Comparison of ENCODE assay signal across 16 cellular contexts in genomic region chrX:136783159-136783558, GRCh38. TPM values are rescaled to one million over a fixed set of nuclear protein-coding genes. Genes with fewer than 3 reads are reported as not detected.
DNase-seq lines count a peak whose midpoint lies in the region; ATAC-seq and TF ChIP-seq lines count a peak whose summit lies in the region.
"Had no signal": no experiment of that assay in that cellular context is flagged by ENCODE, and none has a peak within 500 bp of the region (broad histone marks: within the 10 kb centered on the region; RNA-seq: fewer than 3 reads in every experiment).

No MANE protein-coding gene starts in this region.

- no peak overlapping the region for H3K9ac ChIP-seq in PC-3 (ENCODE audit: low read length)
- H3K9ac ChIP-seq: BLaER1 treated with 17β-estradiol and CSF1 and Interleukin-3, amounts not matched to agents 10 nM and 100 nM; GM23248 had no signal

- BruUV-seq in PC-3 (replicated peaks; lab: Mats Ljungman, UMichigan), result no TSS peak

- CTCF ChIA-PET in activated CD8-positive, alpha-beta T cell treated with anti-CD3 and anti-CD28 coated beads for 36 hours (lab: Charles Lee), result no interaction called here
- CTCF ChIA-PET in activated CD8-positive, alpha-beta T cell treated with anti-CD3 and anti-CD28 coated beads, Interleukin-2, amount 10 ng/mL, durations not matched to agents 7 days and 5 days (lab: Charles Lee), result no interaction called here
- CTCF ChIA-PET in PC-3 (lab: Charles Lee), result no interaction called here

- no peaks in the 10 kb centered on the region for H3K27me3 ChIP-seq in CD4-positive, CD25-positive, alpha-beta regulatory T cell (ENCODE audit: control insufficient read depth, insufficient read depth, low read length)
- no peaks in the 10 kb centered on the region for H3K27me3 ChIP-seq in PC-3 (ENCODE audit: low read length)

- H3F3A ChIP-seq in PC-3 (ENCODE audit: low read length, unreplicated experiment), result peaks cover 6% of the 10 kb centered on the region

- H3K9me3 ChIP-seq in CD4-positive, CD25-positive, alpha-beta regulatory T cell (ENCODE audit: control insufficient read depth in 2 of 2, low read length in 2 of 2), result no peaks in the 10 kb centered on the region
- H3K9me3 ChIP-seq in PC-3 (ENCODE audit: low read length), result no peaks in the 10 kb centered on the region

- peaks cover 35% of the 10 kb centered on the region for H3K4me1 Mint-ChIP-seq in activated CD8-positive, alpha-beta T cell treated with anti-CD3 and anti-CD28 coated beads for 36 hours (ENCODE audit: low read depth)
- H3K4me1 Mint-ChIP-seq in activated CD8-positive, alpha-beta T cell treated with anti-CD3 and anti-CD28 coated beads, Interleukin-2, amount 10 ng/mL, durations not matched to agents 7 days and 5 days (ENCODE audit: low read depth), result peaks cover 37% of the 10 kb centered on the region
- peaks cover 4 to 36% (median 20%) of the 10 kb centered on the region in 4 donors for H3K4me1 Mint-ChIP-seq in CD4-positive, CD25-positive, alpha-beta regulatory T cell
- peaks cover 33% of the 10 kb centered on the region for H3K4me1 Mint-ChIP-seq in dendritic cell treated with granulocyte-macrophage colony-stimulating factor and Interleukin-4, amounts not matched to agents 40 ng/mL and 50 ng/mL, for 4 days (ENCODE audit: low read depth)

- no peak for ATAC-seq in activated CD8-positive, alpha-beta T cell treated with anti-CD3 and anti-CD28 coated beads for 36 hours
- ATAC-seq in activated CD8-positive, alpha-beta T cell treated with anti-CD3 and anti-CD28 coated beads, Interleukin-2, amount 10 ng/mL, durations not matched to agents 7 days and 5 days, result no peak
- ATAC-seq in CD4-positive, CD25-positive, alpha-beta regulatory T cell (ENCODE audit: low read depth in 2 of 2), result no peak
- ATAC-seq in PC-3, result peak; percentile 74
- ATAC-seq in HG03432 (IDR thresholded peaks at IDR 0.05; ENCODE audit: unreplicated experiment), result no peak
- ATAC-seq in omental fat pad (ENCODE audit: low FRiP score), result no peak

- POLR2A ChIA-PET in activated CD8-positive, alpha-beta T cell treated with anti-CD3 and anti-CD28 coated beads for 36 hours (lab: Charles Lee), result interaction anchor here (1.0 kb wide), 1 partner anchor 98 kb away, joined by 3 read pairs; the partner anchor contains the start of gene RBMX
- POLR2A ChIA-PET in activated CD8-positive, alpha-beta T cell treated with anti-CD3 and anti-CD28 coated beads, Interleukin-2, amount 10 ng/mL, durations not matched to agents 7 days and 5 days (lab: Charles Lee), result interaction anchor here (1.4 kb wide), 1 partner anchor 97 kb away, joined by 4 read pairs; the partner anchor contains the start of gene RBMX
- POLR2A ChIA-PET in PC-3 (lab: Charles Lee; ENCODE audit: unreplicated experiment), result no interaction called here

- H3K27me3 Mint-ChIP-seq in activated CD8-positive, alpha-beta T cell treated with anti-CD3 and anti-CD28 coated beads for 36 hours, result no peaks in the 10 kb centered on the region
- H3K27me3 Mint-ChIP-seq in activated CD8-positive, alpha-beta T cell treated with anti-CD3 and anti-CD28 coated beads, Interleukin-2, amount 10 ng/mL, durations not matched to agents 7 days and 5 days (ENCODE audit: low read depth), result no peaks in the 10 kb centered on the region
- no peaks in the 10 kb centered on the region for H3K27me3 Mint-ChIP-seq in CD4-positive, CD25-positive, alpha-beta regulatory T cell
- no peaks in the 10 kb centered on the region for H3K27me3 Mint-ChIP-seq in dendritic cell treated with granulocyte-macrophage colony-stimulating factor and Interleukin-4, amounts not matched to agents 40 ng/mL and 50 ng/mL, for 4 days

- peaks cover 23% of the 10 kb centered on the region for H3K4me1 ChIP-seq in CD4-positive, CD25-positive, alpha-beta regulatory T cell (ENCODE audit: control insufficient read depth, insufficient read depth, low read length, poor library complexity, severe bottlenecking)
- H3K4me1 ChIP-seq in PC-3 (ENCODE audit: insufficient read depth, low read length), result peaks cover 45% of the 10 kb centered on the region

- no peak overlapping the region for H3K27ac ChIP-seq in CD4-positive, CD25-positive, alpha-beta regulatory T cell (ENCODE audit: insufficient read depth, low read length, poor library complexity, severe bottlenecking)
- H3K27ac ChIP-seq in PC-3 (ENCODE audit: low read length), result peak overlapping the region; percentile 56
- H3K27ac ChIP-seq: BLaER1 treated with 17β-estradiol and CSF1 and Interleukin-3, amounts not matched to agents 10 nM and 100 nM; GM23248 had no signal

- peaks cover 2% of the 10 kb centered on the region for H3K9me3 Mint-ChIP-seq in activated CD8-positive, alpha-beta T cell treated with anti-CD3 and anti-CD28 coated beads for 36 hours
- H3K9me3 Mint-ChIP-seq in activated CD8-positive, alpha-beta T cell treated with anti-CD3 and anti-CD28 coated beads, Interleukin-2, amount 10 ng/mL, durations not matched to agents 7 days and 5 days (ENCODE audit: insufficient read depth), result no peaks in the 10 kb centered on the region
- no peaks in the 10 kb centered on the region for H3K9me3 Mint-ChIP-seq in CD4-positive, CD25-positive, alpha-beta regulatory T cell
- H3K9me3 Mint-ChIP-seq in dendritic cell treated with granulocyte-macrophage colony-stimulating factor and Interleukin-4, amounts not matched to agents 40 ng/mL and 50 ng/mL, for 4 days, result no peaks in the 10 kb centered on the region

- H3K27ac Mint-ChIP-seq in activated CD8-positive, alpha-beta T cell treated with anti-CD3 and anti-CD28 coated beads for 36 hours, result peak overlapping the region; percentile 14
- H3K27ac Mint-ChIP-seq in activated CD8-positive, alpha-beta T cell treated with anti-CD3 and anti-CD28 coated beads, Interleukin-2, amount 10 ng/mL, durations not matched to agents 7 days and 5 days, result no peak overlapping the region
- peak overlapping the region in 2 of 3 donors; percentile 12 to 26 for H3K27ac Mint-ChIP-seq in CD4-positive, CD25-positive, alpha-beta regulatory T cell
- H3K27ac Mint-ChIP-seq in dendritic cell treated with granulocyte-macrophage colony-stimulating factor and Interleukin-4, amounts not matched to agents 40 ng/mL and 50 ng/mL, for 4 days, result peak overlapping the region; percentile 78

- no peak overlapping the region for H2AFZ ChIP-seq in PC-3 (ENCODE audit: low read length)
- H2AFZ ChIP-seq: GM23248 had no signal

- H3K79me2 ChIP-seq in PC-3 (ENCODE audit: low read length), result no peaks in the 10 kb centered on the region

- no peaks in the 10 kb centered on the region for H4K20me1 ChIP-seq in PC-3 (ENCODE audit: low read length)
- H4K20me1 ChIP-seq: BLaER1 treated with 17β-estradiol and CSF1 and Interleukin-3, amounts not matched to agents 10 nM and 100 nM had no signal

- H3K4me2 ChIP-seq in PC-3 (ENCODE audit: low read length), result peak overlapping the region; percentile 54

- no peak for DNase-seq in activated CD8-positive, alpha-beta T cell treated with anti-CD3 and anti-CD28 coated beads for 36 hours
- DNase-seq in activated CD8-positive, alpha-beta T cell treated with anti-CD3 and anti-CD28 coated beads, Interleukin-2, amount 10 ng/mL, durations not matched to agents 7 days and 5 days, result no peak
- DNase-seq in CD4-positive, CD25-positive, alpha-beta regulatory T cell, result no peak
- DNase-seq in PC-3 (peak; percentile 92), omental fat pad (ENCODE audit: low spot score) (no peak), mucosa of gallbladder (ENCODE audit: low spot score) (no peak)
- DNase-seq: COR-L47, GM23248, HCEC 1CT, NCI-H1436, NCI-H2029, NCI-H2171, NCI-H748 treated with DMSO at 0.1 percent for 48 hours had no signal

- intact Hi-C loops in activated CD8-positive, alpha-beta T cell treated with anti-CD3 and anti-CD28 coated beads for 36 hours (cut with micrococcal nuclease), result no loop called here
- intact Hi-C loops in PC-3 (cut with micrococcal nuclease), result loop anchor here (5.0 kb wide), 1 partner anchor 71 kb away; no protein-coding TSS in a partner anchor
- intact Hi-C loops in dendritic cell treated with granulocyte-macrophage colony-stimulating factor and Interleukin-4, amounts not matched to agents 40 ng/mL and 50 ng/mL, for 4 days (cut with micrococcal nuclease), result loop anchor here (10.0 kb wide), 1 partner anchor 72 kb away; no protein-coding TSS in a partner anchor

- H3K36me3 Mint-ChIP-seq in activated CD8-positive, alpha-beta T cell treated with anti-CD3 and anti-CD28 coated beads for 36 hours (ENCODE audit: low read depth), result peaks cover 9% of the 10 kb centered on the region
- H3K36me3 Mint-ChIP-seq in activated CD8-positive, alpha-beta T cell treated with anti-CD3 and anti-CD28 coated beads, Interleukin-2, amount 10 ng/mL, durations not matched to agents 7 days and 5 days (ENCODE audit: low read depth), result peaks cover 17% of the 10 kb centered on the region
- no peaks in the 10 kb centered on the region for H3K36me3 Mint-ChIP-seq in CD4-positive, CD25-positive, alpha-beta regulatory T cell
- H3K36me3 Mint-ChIP-seq in dendritic cell treated with granulocyte-macrophage colony-stimulating factor and Interleukin-4, amounts not matched to agents 40 ng/mL and 50 ng/mL, for 4 days (ENCODE audit: low read depth), result no peaks in the 10 kb centered on the region

- no peak overlapping the region for H3K4me3 Mint-ChIP-seq in activated CD8-positive, alpha-beta T cell treated with anti-CD3 and anti-CD28 coated beads for 36 hours
- H3K4me3 Mint-ChIP-seq in activated CD8-positive, alpha-beta T cell treated with anti-CD3 and anti-CD28 coated beads, Interleukin-2, amount 10 ng/mL, durations not matched to agents 7 days and 5 days, result no peak overlapping the region
- peak overlapping the region in 1 of 4 donors; percentile 2 for H3K4me3 Mint-ChIP-seq in CD4-positive, CD25-positive, alpha-beta regulatory T cell
- H3K4me3 Mint-ChIP-seq in dendritic cell treated with granulocyte-macrophage colony-stimulating factor and Interleukin-4, amounts not matched to agents 40 ng/mL and 50 ng/mL, for 4 days, result no peak overlapping the region

- TF ChIP-seq CTCF in activated CD8-positive, alpha-beta T cell treated with anti-CD3 and anti-CD28 coated beads for 36 hours (IDR thresholded peaks at IDR 0.05), result no peak
- TF ChIP-seq CTCF in PC-3 (conservative IDR thresholded peaks at IDR 0.05; ENCODE audit: low read depth, low read length) (no peak), omental fat pad (IDR thresholded peaks at IDR 0.05) (no peak)

- no peaks in the 10 kb centered on the region for H3K9me2 ChIP-seq in PC-3 (replicated peaks; ENCODE audit: low read length)

- H3K36me3 ChIP-seq in CD4-positive, CD25-positive, alpha-beta regulatory T cell (ENCODE audit: control insufficient read depth, insufficient read depth, low read length), result peaks cover 2% of the 10 kb centered on the region
- no peaks in the 10 kb centered on the region for H3K36me3 ChIP-seq in PC-3 (ENCODE audit: low read depth, low read length)

- H3K4me3 ChIP-seq in CD4-positive, CD25-positive, alpha-beta regulatory T cell (ENCODE audit: low read depth, low read length), result no peak overlapping the region
- no peak overlapping the region; the same call in 1 of the 2 replicates for H3K4me3 ChIP-seq in PC-3 (ENCODE audit: low read length)
- H3K4me3 ChIP-seq: BLaER1 treated with 17β-estradiol and CSF1 and Interleukin-3, amounts not matched to agents 10 nM and 100 nM; GM23248 had no signal

RNA-seq across cellular contexts. Expression of gene ARHGEF6, which starts 2.4 kb away (rescaled TPM):
- 10 to 100 TPM; 45.7 to 45.8 TPM for total RNA-seq in activated CD8-positive, alpha-beta T cell treated with anti-CD3 and anti-CD28 coated beads for 36 hours
- 10 to 100 TPM; 97.8 to 99.0 TPM for total RNA-seq in activated CD8-positive, alpha-beta T cell treated with anti-CD3 and anti-CD28 coated beads, Interleukin-2, amount 10 ng/mL, durations not matched to agents 7 days and 5 days
- 87.8 TPM for total RNA-seq in CD4-positive, CD25-positive, alpha-beta regulatory T cell
- polyA plus RNA-seq in CD4-positive, CD25-positive, alpha-beta regulatory T cell, result 100 to 1,000 TPM in 1 of 4 donors, 10 to 100 TPM in 3; 83.0 to 111 (median 86.9) TPM
- total RNA-seq in PC-3 (2014; rRNA removed) (2.1 and 3.3 TPM in 2 replicates), omental fat pad (100 to 1,000 TPM in 1 of 4 donors, 10 to 100 TPM in 3; 38.8 to 150 (median 57.5) TPM), mucosa of gallbladder (18.9 TPM)
